15 cellular contexts compared by ENCODE assay signal in the genomic region with DNA sequence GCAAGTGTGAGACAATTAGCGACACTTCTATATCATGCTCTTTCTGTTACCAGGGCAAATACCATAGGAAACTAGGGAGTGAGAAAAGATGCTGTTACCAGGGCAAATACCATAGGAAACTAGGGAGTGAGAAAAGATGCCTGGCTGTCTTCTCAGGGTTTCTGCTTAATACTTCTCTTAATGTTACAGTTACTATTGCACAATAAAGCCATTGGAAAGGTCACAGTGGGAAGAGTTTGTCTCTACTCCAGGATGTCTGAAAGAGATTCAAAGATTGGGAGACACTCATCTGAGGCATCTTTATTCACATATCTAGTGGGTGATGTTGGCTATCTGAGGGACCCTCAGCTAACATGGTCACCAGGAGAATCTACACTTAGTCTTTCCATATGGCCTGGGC.
DNase-seq lines count a peak whose midpoint lies in the region; ATAC-seq and TF ChIP-seq lines count a peak whose summit lies in the region.
"Had no signal": no experiment of that assay in that cellular context is flagged by ENCODE, and none has a peak within 500 bp of the region (broad histone marks: within the 10 kb centered on the region; RNA-seq: fewer than 3 reads in every experiment).

No MANE protein-coding gene starts in this region.

- H4K8ac ChIP-seq in IMR-90 (ENCODE audit: low read depth in 2 of 2, low read length in 2 of 2) (no peak overlapping the region), mesenchymal stem cell (ENCODE audit: low read length) (no peak overlapping the region)

- no peak overlapping the region for H2BK15ac ChIP-seq in IMR-90 (ENCODE audit: low read depth, low read length)
- H2BK15ac ChIP-seq in mesenchymal stem cell (ENCODE audit: low read depth, poor library complexity, severe bottlenecking), result no peak overlapping the region

- H2BK20ac ChIP-seq in IMR-90 (ENCODE audit: low read depth, low read length), result no peak overlapping the region

- BruUV-seq in IMR-90 (replicated peaks; lab: Mats Ljungman, UMichigan), result no TSS peak

- no peak for TF ChIP-seq POLR2A in IMR-90 (IDR thresholded peaks at IDR 0.05; ENCODE audit: low read depth, low read length)

- no peak overlapping the region for H3K14ac ChIP-seq in IMR-90 (replicated peaks; ENCODE audit: low read depth, low read length)
- H3K14ac ChIP-seq in mesenchymal stem cell (ENCODE audit: low read length in 2 of 2), result no peak overlapping the region

- TF ChIP-seq RAD21 in IMR-90 (IDR thresholded peaks at IDR 0.05; ENCODE audit: low read length), result no peak

- no peak overlapping the region for H3K4me3 ChIP-seq in AG09309 (ENCODE audit: control insufficient read depth, low read depth, low read length)
- H3K4me3 ChIP-seq in IMR-90 (ENCODE audit: insufficient read depth, low read depth, low read length), result no peak overlapping the region
- H3K4me3 ChIP-seq in mesenchymal stem cell (ENCODE audit: insufficient read depth in 1 of 2, low read depth in 1 of 2, low read length in 2 of 2), result no peak overlapping the region
- H3K4me3 ChIP-seq: GM12878, HAP-1 had no signal

- H2AFZ ChIP-seq in IMR-90 (replicated peaks; ENCODE audit: low read length, poor library complexity) (no peak overlapping the region), mesenchymal stem cell (ENCODE audit: low read depth, low read length) (no peak overlapping the region)

- H3K79me1 ChIP-seq in IMR-90 (ENCODE audit: low read depth in 1 of 2, low read length in 2 of 2), result no peaks in the 10 kb centered on the region
- no peaks in the 10 kb centered on the region for H3K79me1 ChIP-seq in mesenchymal stem cell (replicated peaks; ENCODE audit: low read length, poor library complexity, severe bottlenecking)

- no peaks in the 10 kb centered on the region for H3K36me3 ChIP-seq in IMR-90 (ENCODE audit: control insufficient read depth, insufficient read depth, low read length)
- no peaks in the 10 kb centered on the region for H3K36me3 ChIP-seq in mesenchymal stem cell (ENCODE audit: control insufficient read depth in 1 of 2, insufficient read depth in 2 of 2, low read depth in 1 of 2, low read length in 2 of 2)
- H3K36me3 ChIP-seq: HAP-1 had no signal

- H2BK120ac ChIP-seq in IMR-90 (ENCODE audit: low read depth, low read length) (no peak overlapping the region), mesenchymal stem cell (ENCODE audit: low read depth, low read length) (no peak overlapping the region)

- no peak overlapping the region for H3K23ac ChIP-seq in IMR-90 (ENCODE audit: low read depth, low read length)
- no peak overlapping the region for H3K23ac ChIP-seq in mesenchymal stem cell (ENCODE audit: low read length in 2 of 2)

- H3K9ac ChIP-seq in IMR-90 (ENCODE audit: low read depth, low read length) (no peak overlapping the region), mesenchymal stem cell (ENCODE audit: low read length) (no peak overlapping the region)

- H3K4ac ChIP-seq in IMR-90 (ENCODE audit: low read depth, low read length) (no peak overlapping the region), mesenchymal stem cell (ENCODE audit: low read depth in 1 of 2, low read length in 2 of 2) (no peak overlapping the region)

- no peaks in the 10 kb centered on the region for H3K9me1 ChIP-seq in IMR-90 (ENCODE audit: insufficient read depth, low read length)

- no peak overlapping the region for H2BK5ac ChIP-seq in IMR-90 (ENCODE audit: low read depth, low read length, poor library complexity, severe bottlenecking)
- H2BK5ac ChIP-seq in mesenchymal stem cell (ENCODE audit: low read depth, low read length, poor library complexity, severe bottlenecking), result no peak overlapping the region

- H3K4me2 ChIP-seq in IMR-90 (ENCODE audit: low read depth, low read length) (no peak overlapping the region), mesenchymal stem cell (ENCODE audit: low read length, poor library complexity, severe bottlenecking) (no peak overlapping the region)

- intact Hi-C loops in IMR-90 (cut with micrococcal nuclease), result loop anchor here (10.0 kb wide), 2 partner anchors 442 to 522 kb away; partner anchors contain the start of genes KIAA0825 and SLF1

- DNase-seq in AG09309 (ENCODE audit: low read depth), result peak; percentile 4
- DNase-seq in IMR-90, result no peak
- peak; percentile 12 for DNase-seq in fibroblast of gingiva (ENCODE audit: low read depth)
- peak; percentile 13 for DNase-seq in mesenchymal stem cell
- no peak for DNase-seq in medulla oblongata (ENCODE audit: extremely low spot score)
- no peak for DNase-seq in NCI-H774 (lab: John Stamatoyannopoulos, UW)
- DNase-seq in nucleus accumbens (lab: John Stamatoyannopoulos, UW), result no peak
- DNase-seq: 8988T; C1 segment of cervical spinal cord; Calu3; CD4-positive, alpha-beta T cell; DMS 273 treated with DMSO at 0.1 percent for 48 hours had no signal

- dilution Hi-C loops in IMR-90 (cut with HindIII; ENCODE audit: low sequenced_read_pairs, unreplicated experiment), result no loop called here

- ATAC-seq in IMR-90 (ENCODE audit: low read depth) (no peak), GM19463 (IDR thresholded peaks at IDR 0.05; ENCODE audit: unreplicated experiment) (no peak)
- ATAC-seq: GM12878 had no signal

- H3K9me3 ChIP-seq in IMR-90 (ENCODE audit: control insufficient read depth, insufficient read depth, low read length), result no peaks in the 10 kb centered on the region
- no peaks in the 10 kb centered on the region for H3K9me3 ChIP-seq in mesenchymal stem cell (ENCODE audit: control insufficient read depth, low read length)
- H3K9me3 ChIP-seq: HAP-1 had no signal

- H3K56ac ChIP-seq in IMR-90 (ENCODE audit: extremely low read depth, insufficient read depth, low read length), result no peak overlapping the region

- H2BK12ac ChIP-seq in mesenchymal stem cell (ENCODE audit: low read length in 2 of 2), result no peak overlapping the region

- H3K4me1 ChIP-seq in IMR-90 (ENCODE audit: control insufficient read depth, insufficient read depth, low read length), result peaks cover 3% of the 10 kb centered on the region; the same call in 1 of the 2 replicates
- H3K4me1 ChIP-seq in mesenchymal stem cell (ENCODE audit: control insufficient read depth, insufficient read depth, low read depth, low read length), result no peaks in the 10 kb centered on the region
- H3K4me1 ChIP-seq: HAP-1 had no signal

- no peak overlapping the region for H2AK9ac ChIP-seq in IMR-90 (replicated peaks; ENCODE audit: low read depth, low read length, poor library complexity)

- H4K5ac ChIP-seq in IMR-90 (ENCODE audit: low read depth, low read length), result no peak overlapping the region

- H4K20me1 ChIP-seq in IMR-90 (ENCODE audit: insufficient read depth, low read length), result no peaks in the 10 kb centered on the region

- in situ Hi-C loops in IMR-90 (cut with MboI; ENCODE audit: low sequenced_read_pairs), result no loop called here

- H2AK5ac ChIP-seq in IMR-90 (ENCODE audit: low read depth, low read length) (no peak overlapping the region), mesenchymal stem cell (ENCODE audit: low read length, severe bottlenecking) (no peak overlapping the region)

- H3K18ac ChIP-seq in IMR-90 (ENCODE audit: low read depth, low read length), result peak overlapping the region; percentile 57; the same call in 1 of the 2 replicates
- H3K18ac ChIP-seq in mesenchymal stem cell (ENCODE audit: low read depth in 1 of 2, low read length in 2 of 2), result no peak overlapping the region

- POLR2A ChIA-PET in IMR-90 (lab: Charles Lee; ENCODE audit: unreplicated experiment), result no interaction called here

- H3K27ac ChIP-seq in IMR-90 (ENCODE audit: insufficient read depth, low read length), result no peak overlapping the region
- H3K27ac ChIP-seq in mesenchymal stem cell (ENCODE audit: low read length, poor library complexity, severe bottlenecking), result no peak overlapping the region

- H3K27me3 ChIP-seq in IMR-90 (ENCODE audit: control insufficient read depth, insufficient read depth, low read length), result no peaks in the 10 kb centered on the region
- no peaks in the 10 kb centered on the region for H3K27me3 ChIP-seq in mesenchymal stem cell (ENCODE audit: control insufficient read depth in 1 of 2, insufficient read depth in 1 of 2, low read length in 2 of 2)

- H4K91ac ChIP-seq in IMR-90 (ENCODE audit: insufficient read depth, low read depth, low read length) (no peak overlapping the region), mesenchymal stem cell (ENCODE audit: low read length) (no peak overlapping the region)

- TF ChIP-seq CTCF in AG09309 (IDR thresholded peaks at IDR 0.05; ENCODE audit: control insufficient read depth, insufficient read depth, low read depth, low read length, missing control alignments) (no peak), IMR-90 (conservative IDR thresholded peaks at IDR 0.05; ENCODE audit: low read depth, low read length) (no peak)

- CTCF ChIA-PET in IMR-90 (lab: Yijun Ruan, JAX), result interaction anchor here (0.6 kb wide), 1 partner anchor 9 kb away, joined by 4 read pairs; no protein-coding TSS in a partner anchor

- WGBS in IMR-90 (ENCODE audit: extremely low coverage in 2 of 2, insufficient read length in 1 of 2), 2 experiments, result no CpG with 5 or more reads among the region's 1 CpG
- no CpG with 5 or more reads among the region's 1 CpG for WGBS in mesenchymal stem cell

TF ChIP-seq in IMR-90, 13 proteins besides CTCF, POLR2A, EP300 and RAD21:
- TF ChIP-seq CEBPB (IDR thresholded peaks at IDR 0.05; ENCODE audit: low read depth, low read length), result peak; percentile 86
- no peak for TF ChIP-seq MXI1 (IDR thresholded peaks at IDR 0.05; ENCODE audit: borderline replicate concordance, low read depth, low read length)

Comparison
In these comparisons a context has a peak if more than half of its experiments do, and no peak if none do; other contexts are left out.
1. DNase-seq: peak in AG09309 (single experiment), fibroblast of gingiva (single experiment) and mesenchymal stem cell (single experiment); none in IMR-90 (single experiment), medulla oblongata (single experiment), NCI-H774 (single experiment) and nucleus accumbens (0 of 56).